ENCODE assay signal across 27 cellular contexts in the genomic region with DNA sequence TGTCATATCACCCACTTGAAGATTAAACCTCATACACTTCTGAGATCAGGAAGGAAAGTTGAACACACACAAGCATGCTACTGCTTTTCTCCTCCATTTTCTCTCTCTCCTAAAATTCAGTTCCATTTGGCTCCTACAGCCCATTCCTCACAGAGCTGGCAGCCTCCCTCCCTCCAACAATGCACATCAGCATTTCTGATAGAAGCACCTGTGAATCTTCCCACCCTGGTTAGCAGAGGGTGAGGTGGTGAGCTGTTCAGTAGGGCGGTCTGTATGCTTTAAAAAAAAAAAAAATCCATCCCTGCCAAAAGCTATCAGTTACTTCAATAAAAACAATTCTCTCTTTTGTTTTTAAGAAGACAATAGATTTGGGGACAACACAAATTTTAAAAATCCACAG.
"Had no signal": no experiment of that assay in that cellular context is flagged by ENCODE, and none has a peak within 500 bp of the region (broad histone marks: within the 10 kb centered on the region; RNA-seq: fewer than 3 reads in every experiment).

No MANE protein-coding gene starts in this region.

- H3K27me3 ChIP-seq: neutrophil, right lobe of liver, sigmoid colon, testis, transverse colon, uterus had no signal

- H2AFZ ChIP-seq: parathyroid adenoma had no signal

- H3K79me2 ChIP-seq: parathyroid adenoma had no signal

- FAIRE-seq: small intestine had no signal

- H3K4me3 ChIP-seq: psoas muscle, right lobe of liver, sigmoid colon, suprapubic skin, testis, tibial artery, transverse colon, upper lobe of right lung, uterus had no signal

- H3K4me1 ChIP-seq: parathyroid adenoma, psoas muscle, right lobe of liver, sigmoid colon, suprapubic skin, testis, tibial artery, transverse colon, upper lobe of right lung, uterus had no signal

- H3K27ac ChIP-seq: neutrophil, parathyroid adenoma, psoas muscle, right lobe of liver, sigmoid colon, suprapubic skin, testis, tibial artery, transverse colon, upper lobe of right lung, uterus had no signal

- H3K36me3 ChIP-seq: neutrophil, right lobe of liver, sigmoid colon, suprapubic skin, tibial artery, transverse colon, upper lobe of right lung, uterus had no signal

- DNase-seq: naive thymus-derived CD8-positive, alpha-beta T cell; nephron progenitor cell; nucleus accumbens; posterior cingulate gyrus; psoas muscle; right cardiac atrium; right lobe of liver; sigmoid colon; small intestine; stimulated activated CD4-positive, alpha-beta T cell treated with anti-CD3 and anti-CD28 coated beads, Interleukin-15, amount 100 ng/mL, for 24 hours; stimulated activated CD4-positive, alpha-beta T cell treated with anti-CD3 and anti-CD28 coated beads, Interleukin-2, amount 100 ng/mL, for 24 hours; stimulated activated CD4-positive, alpha-beta T cell treated with anti-CD3 and anti-CD28 coated beads, Interleukin-2, amount 100 ng/mL, for 48 hours; stimulated activated CD4-positive, alpha-beta T cell treated with anti-CD3 and anti-CD28 coated beads, Interleukin-4, amount 100 ng/mL, for 24 hours; stimulated activated naive B cell treated with anti-CD40 and anti-IgM and Interleukin-4, amounts not matched to agents 10 μg/mL and 1 μg/mL and 100 μg/mL, for 72 hours; stimulated activated naive CD8-positive, alpha-beta T cell treated with anti-CD3 and anti-CD28 coated beads, Interleukin-15, amount 100 ng/mL, for 72 hours; stimulated activated naive CD8-positive, alpha-beta T cell treated with anti-CD3 and anti-CD28 coated beads, Interleukin-15, Interleukin-2, amounts not matched to agents 100 U/mL and 50 U/mL, for 24 hours; substantia nigra; testis; tibial artery; transverse colon; upper lobe of right lung; uterus had no signal

- H3K9me3 ChIP-seq: neutrophil, psoas muscle, right lobe of liver, sigmoid colon, suprapubic skin, testis, tibial artery, transverse colon, upper lobe of right lung, uterus had no signal

- H3K9ac ChIP-seq: parathyroid adenoma had no signal

- ATAC-seq: naive thymus-derived CD8-positive, alpha-beta T cell; natural killer cell treated with Interleukin-12 subunit alpha and Interleukin-12 subunit beta and Interleukin-15 and Interleukin-18, amount 100 ng/mL, for 72 hours; psoas muscle; right cardiac atrium; right lobe of liver; stimulated activated effector memory CD8-positive, alpha-beta T cell treated with anti-CD3 and anti-CD28 coated beads, Interleukin-12 subunit alpha, Interleukin-12 subunit beta, amount 100 ng/mL, for 72 hours; stimulated activated naive B cell treated with anti-CD40 and anti-IgM and Interleukin-4, amounts not matched to agents 10 μg/mL and 1 μg/mL and 100 μg/mL, for 72 hours; stimulated activated naive CD8-positive, alpha-beta T cell treated with anti-CD3 and anti-CD28 coated beads, Interleukin-15, amount 100 ng/mL, for 72 hours; stimulated activated naive CD8-positive, alpha-beta T cell treated with anti-CD3 and anti-CD28 coated beads, Interleukin-15, Interleukin-2, amounts not matched to agents 100 U/mL and 50 U/mL, for 24 hours; upper lobe of right lung had no signal
